In the genomic region with DNA sequence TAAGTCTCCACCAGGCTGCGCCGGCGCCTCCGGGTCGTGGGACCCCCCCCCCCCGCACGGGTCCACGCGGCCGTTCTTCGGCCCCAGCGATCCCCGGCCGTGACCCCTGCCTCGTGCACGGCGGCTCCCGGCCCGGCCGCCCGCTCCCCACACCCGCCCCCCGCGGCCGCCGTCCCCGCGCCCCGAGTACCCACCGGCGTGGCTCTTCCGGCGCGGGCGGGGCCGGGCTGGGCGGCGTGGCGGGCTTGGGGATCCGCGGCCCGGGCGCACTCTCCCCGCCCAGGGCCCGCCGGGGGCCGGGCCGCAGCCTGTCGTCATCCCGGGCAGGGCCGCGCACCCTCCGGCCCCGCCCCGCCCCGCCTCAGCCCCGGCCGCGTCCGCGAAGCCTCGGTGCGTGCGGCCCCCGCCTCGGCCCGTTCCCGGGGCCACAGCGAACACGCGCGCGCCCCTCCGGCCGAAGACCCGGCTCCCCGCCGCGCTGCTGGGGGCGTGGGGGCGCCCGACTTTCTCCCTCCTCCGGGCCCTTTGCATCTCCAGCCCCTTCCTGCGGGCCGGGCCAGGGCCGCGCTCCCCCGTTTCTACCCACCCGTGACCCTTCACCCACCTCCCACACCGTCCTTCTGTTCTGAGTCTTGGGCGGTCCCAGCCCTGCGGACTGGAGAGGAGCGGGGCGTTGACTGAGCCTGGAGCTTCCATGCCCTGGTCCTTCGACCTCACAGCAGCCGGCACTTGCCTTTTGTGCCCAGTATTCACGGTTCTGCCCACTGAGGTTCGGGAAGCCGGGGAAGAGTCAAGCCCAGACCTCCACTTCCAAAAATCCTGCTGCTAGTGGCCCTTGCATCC, we compare ENCODE assay signal across 7 cellular contexts. TPM values are rescaled to one million over a fixed set of nuclear protein-coding genes. Genes with fewer than 3 reads are reported as not detected.
DNase-seq lines count a peak whose midpoint lies in the region; ATAC-seq and TF ChIP-seq lines count a peak whose summit lies in the region.

No MANE protein-coding gene starts in this region.

- H3K27me3 ChIP-seq in right atrium auricular region (no peaks in the 10 kb centered on the region), psoas muscle (ENCODE audit: insufficient read depth in 3 of 3, low read length in 2 of 3) (no peaks in the 10 kb centered on the region)

- intact Hi-C loops in psoas muscle (cut with DNase I): no loop called here

- peak overlapping the region; percentile 68 to 77 for H3K4me3 ChIP-seq in right atrium auricular region
- H3K4me3 ChIP-seq in psoas muscle: peak overlapping the region; percentile 85

- WGBS in adipose tissue, 3 donors: 1 to 2% (median 1%) methylated on average over 44 to 95 of the region's 99 CpGs
- 4 to 20% (median 8%) methylated on average over 38 to 99 of the region's 99 CpGs for WGBS in psoas muscle, 3 donors

- TF ChIP-seq CTCF in right atrium auricular region (IDR thresholded peaks at IDR 0.05) (no peak), psoas muscle (IDR thresholded peaks at IDR 0.05) (no peak)

- peaks cover 8% of the 10 kb centered on the region for H3K36me3 ChIP-seq in right atrium auricular region
- H3K36me3 ChIP-seq in psoas muscle (ENCODE audit: insufficient read depth in 1 of 2, low read depth in 1 of 2): peaks cover 0 to 8% of the 10 kb centered on the region in 2 donors

- H3K9me3 ChIP-seq in right atrium auricular region: no peaks in the 10 kb centered on the region
- no peaks in the 10 kb centered on the region for H3K9me3 ChIP-seq in psoas muscle

- in situ Hi-C loops in G401 (cut with HindIII; ENCODE audit: low sequenced_read_pairs): no loop called here

- ATAC-seq in GM21723 (IDR thresholded peaks at IDR 0.05; ENCODE audit: unreplicated experiment) (peak; percentile 50), psoas muscle (peak; percentile 28 to 51 (median 47))

- H3K4me1 ChIP-seq in right atrium auricular region (peaks cover 0 to 89% of the 10 kb centered on the region in 2 donors), psoas muscle (peaks cover 77% of the 10 kb centered on the region)

- DNase-seq in G401 (ENCODE audit: low spot score) (peak; percentile 46), NCI-H69 (lab: John Stamatoyannopoulos, UW) (peak; percentile 51), right atrium auricular region (ENCODE audit: low spot score) (no peak), psoas muscle (peak; percentile 77 to 81), NCI-H524 (lab: John Stamatoyannopoulos, UW) (no peak)

- H3K27ac ChIP-seq in adipose tissue (ENCODE audit: low read depth, low read length): peak overlapping the region; percentile 94
- peak overlapping the region; percentile 98 to 99 for H3K27ac ChIP-seq in right atrium auricular region
- peak overlapping the region; percentile 82 for H3K27ac ChIP-seq in psoas muscle

RNA-seq across cellular contexts. Expression of a gene that starts 0.9 kb away (rescaled TPM):
- total RNA-seq in G401 (2014; rRNA removed; shearing (Covaris generic)): 85.0 and 94.1 TPM in 2 replicates
- polyA plus RNA-seq in adipose tissue: 100 to 1,000 TPM in 2 of 3 donors, 10 to 100 TPM in 1; 76.1 to 339 (median 135) TPM
- 100 to 1,000 TPM in 1 of 2 donors, 10 to 100 TPM in 1; 83.6 to 161 TPM for total RNA-seq in right atrium auricular region
- total RNA-seq in psoas muscle: 10 to 100 TPM; 68.1 to 82.7 (median 73.2) TPM
- polyA plus RNA-seq in psoas muscle: 10 to 100 TPM; 24.0 to 32.7 (median 28.4) TPM

RNA-seq across cellular contexts. Expression of a gene that starts 24.8 kb away (rescaled TPM):
- 13.6 and 16.4 TPM in 2 replicates for total RNA-seq in G401 (2014; rRNA removed; shearing (Covaris generic))
- polyA plus RNA-seq in adipose tissue (10 to 100 TPM; 21.9 to 88.5 (median 41.5) TPM), psoas muscle (10 to 100 TPM; 25.6 to 45.4 (median 30.9) TPM)
- total RNA-seq in right atrium auricular region (10 to 100 TPM; 64.9 to 78.1 TPM), psoas muscle (10 to 100 TPM; 35.7 to 41.8 (median 40.1) TPM)

RNA-seq across cellular contexts. Expression of a gene that starts 35.6 kb away (rescaled TPM):
- 62.8 and 92.7 TPM in 2 replicates for total RNA-seq in G401 (2014; rRNA removed; shearing (Covaris generic))
- polyA plus RNA-seq in adipose tissue (10 to 100 TPM; 15.8 to 62.3 (median 45.5) TPM), psoas muscle (10 to 100 TPM; 29.7 to 48.0 (median 40.4) TPM)
- total RNA-seq in right atrium auricular region (10 to 100 TPM; 36.0 to 49.8 TPM), psoas muscle (10 to 100 TPM; 26.4 to 60.4 (median 33.1) TPM)

Comparison
In these comparisons a context has a peak if more than half of its experiments do, and no peak if none do; other contexts are left out.
1. DNase-seq: peak in G401 (single experiment), NCI-H69 (single experiment) and psoas muscle (2 of 2); none in right atrium auricular region (single experiment) and NCI-H524 (0 of 2).
2. Peak in every context shown above with its lines, with median percentiles within 50 percentile points of each other: H3K27ac ChIP-seq.